ENCODE assay signal across 9 cellular contexts in genomic region chr13:111304041-111304544, GRCh38. TPM values are rescaled to one million over a fixed set of nuclear protein-coding genes. Genes with fewer than 3 reads are reported as not detected.
DNase-seq lines count a peak whose midpoint lies in the region; ATAC-seq and TF ChIP-seq lines count a peak whose summit lies in the region.
"Had no signal": no experiment of that assay in that cellular context is flagged by ENCODE, and none has a peak within 500 bp of the region (broad histone marks: within the 10 kb centered on the region; RNA-seq: fewer than 3 reads in every experiment).

No MANE protein-coding gene starts in this region.

- ATAC-seq in GM19043 (IDR thresholded peaks at IDR 0.05; ENCODE audit: low read depth, unreplicated experiment) (peak; percentile 95), HG02759 (IDR thresholded peaks at IDR 0.05; ENCODE audit: unreplicated experiment) (peak; percentile 92), HG03571 (IDR thresholded peaks at IDR 0.05; ENCODE audit: unreplicated experiment) (peak; percentile 97)

- no peak overlapping the region for H3K27ac Mint-ChIP-seq in HFFc6
- H3K27ac Mint-ChIP-seq in activated naive CD4-positive, alpha-beta T cell treated with anti-CD3 and anti-CD28 coated beads for 36 hours: no peak overlapping the region

- H3K4me3 ChIP-seq in lower leg skin (ENCODE audit: low read depth, poor library complexity, severe bottlenecking): no peak overlapping the region

- no peaks in the 10 kb centered on the region for H3K4me1 Mint-ChIP-seq in HFFc6 (ENCODE audit: low read depth)
- H3K4me1 Mint-ChIP-seq in activated naive CD4-positive, alpha-beta T cell treated with anti-CD3 and anti-CD28 coated beads for 36 hours (ENCODE audit: low read depth): no peaks in the 10 kb centered on the region

- WGBS in lower leg skin, 2 donors: 88 to 92% methylated on average over 15 of the region's 15 CpGs

- in situ Hi-C loops in G401 (cut with HindIII; ENCODE audit: low sequenced_read_pairs): no loop called here

- peaks cover 8% of the 10 kb centered on the region for H3K27me3 Mint-ChIP-seq in HFFc6 (ENCODE audit: insufficient read depth)
- H3K27me3 Mint-ChIP-seq in activated naive CD4-positive, alpha-beta T cell treated with anti-CD3 and anti-CD28 coated beads for 36 hours (ENCODE audit: low read depth): no peaks in the 10 kb centered on the region

- no peak for TF ChIP-seq POLR2A in lower leg skin (IDR thresholded peaks at IDR 0.05)

- DNase-seq in G401 (ENCODE audit: low spot score) (peak; percentile 80), lower leg skin (ENCODE audit: low spot score in 2 of 2) (no peak), T-helper 9 cell (no peak), HFFc6 (no peak)
- DNase-seq in activated naive CD4-positive, alpha-beta T cell treated with anti-CD3 and anti-CD28 coated beads for 36 hours: no peak
- DNase-seq: amygdala had no signal

- H3K36me3 Mint-ChIP-seq in HFFc6 (ENCODE audit: low read depth): peaks cover 49% of the 10 kb centered on the region
- H3K36me3 Mint-ChIP-seq in activated naive CD4-positive, alpha-beta T cell treated with anti-CD3 and anti-CD28 coated beads for 36 hours (ENCODE audit: low read depth): peaks cover 68% of the 10 kb centered on the region

- TF ChIP-seq CTCF in lower leg skin (IDR thresholded peaks at IDR 0.05) (no peak), HFFc6 (IDR thresholded peaks at IDR 0.05) (no peak)

- no peak overlapping the region for H3K4me3 Mint-ChIP-seq in HFFc6
- no peak overlapping the region for H3K4me3 Mint-ChIP-seq in activated naive CD4-positive, alpha-beta T cell treated with anti-CD3 and anti-CD28 coated beads for 36 hours

- CTCF ChIA-PET in activated naive CD4-positive, alpha-beta T cell treated with anti-CD3 and anti-CD28 coated beads for 36 hours (lab: Charles Lee): no interaction called here

- no peaks in the 10 kb centered on the region; the same call in 1 of the 2 replicates for H3K9me3 Mint-ChIP-seq in HFFc6
- peaks cover 3% of the 10 kb centered on the region for H3K9me3 Mint-ChIP-seq in activated naive CD4-positive, alpha-beta T cell treated with anti-CD3 and anti-CD28 coated beads for 36 hours

- intact Hi-C loops in lower leg skin (cut with DNase I; ENCODE audit: low total_unique reads): no loop called here
- intact Hi-C loops in activated naive CD4-positive, alpha-beta T cell treated with anti-CD3 and anti-CD28 coated beads for 36 hours (cut with micrococcal nuclease): no loop called here

RNA-seq across cellular contexts. Expression of gene TEX29, which starts 16.3 kb away (rescaled TPM):
- total RNA-seq in G401 (2014; rRNA removed; shearing (Covaris generic)): not detected in 2 replicates
- total RNA-seq in lower leg skin: not detected
- total RNA-seq in HFFc6 (2021; fragmentation: NEBNext Ultra II Directional; extraction: Animal tissue kit (Norgen Biotek cat#: 25700)): under 1 TPM in 1 of 6 experiments, not detected in 5; 0.41 TPM
- total RNA-seq in activated naive CD4-positive, alpha-beta T cell treated with anti-CD3 and anti-CD28 coated beads for 36 hours: under 1 TPM; 0.57 to 0.81 TPM
